ENCODE assay signal across 2 cellular contexts in genomic region chr6:15242503-15242902, GRCh38.
TF ChIP-seq lines count a peak whose summit lies in the region.

No MANE protein-coding gene starts in this region.

TF ChIP-seq in GM23338, 12 proteins besides CTCF, POLR2A, EP300 and RAD21:
- TF ChIP-seq, protein P1, sequence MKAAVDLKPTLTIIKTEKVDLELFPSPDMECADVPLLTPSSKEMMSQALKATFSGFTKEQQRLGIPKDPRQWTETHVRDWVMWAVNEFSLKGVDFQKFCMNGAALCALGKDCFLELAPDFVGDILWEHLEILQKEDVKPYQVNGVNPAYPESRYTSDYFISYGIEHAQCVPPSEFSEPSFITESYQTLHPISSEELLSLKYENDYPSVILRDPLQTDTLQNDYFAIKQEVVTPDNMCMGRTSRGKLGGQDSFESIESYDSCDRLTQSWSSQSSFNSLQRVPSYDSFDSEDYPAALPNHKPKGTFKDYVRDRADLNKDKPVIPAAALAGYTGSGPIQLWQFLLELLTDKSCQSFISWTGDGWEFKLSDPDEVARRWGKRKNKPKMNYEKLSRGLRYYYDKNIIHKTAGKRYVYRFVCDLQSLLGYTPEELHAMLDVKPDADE (IDR thresholded peaks at IDR 0.05) = no peak
- no peak for TF ChIP-seq POLR2AphosphoS5 (IDR thresholded peaks at IDR 0.05; ENCODE audit: low read depth)

TF ChIP-seq in H1, 55 proteins besides CTCF, POLR2A, EP300 and RAD21:
- no peak for TF ChIP-seq PHF8 (conservative IDR thresholded peaks at IDR 0.05; ENCODE audit: low read depth, low read length)
- TF ChIP-seq CEBPB (IDR thresholded peaks at IDR 0.05; ENCODE audit: low read depth, low read length) = peak; percentile 25; the same call in 1 of the 2 replicates
- no peak for TF ChIP-seq KDM1A (IDR thresholded peaks at IDR 0.05; ENCODE audit: borderline replicate concordance, low read length)
- no peak for TF ChIP-seq TAF7 (optimal IDR thresholded peaks at IDR 0.05; ENCODE audit: borderline replicate concordance, low read depth, low read length)
